In genomic region chr9:129239946-129240490, GRCh38 we compare ENCODE assay signal across 19 cellular contexts.
DNase-seq lines count a peak whose midpoint lies in the region; ATAC-seq and TF ChIP-seq lines count a peak whose summit lies in the region.
"Had no signal": no experiment of that assay in that cellular context is flagged by ENCODE, and none has a peak within 500 bp of the region (broad histone marks: within the 10 kb centered on the region; RNA-seq: fewer than 3 reads in every experiment).

No MANE protein-coding gene starts in this region.

- DNase-seq in activated CD8-positive, alpha-beta T cell treated with anti-CD3 and anti-CD28 coated beads, Interleukin-2, amount 10 ng/mL, durations not matched to agents 7 days and 5 days, result no peak
- no peak for DNase-seq in activated CD8-positive, alpha-beta T cell treated with anti-CD3 and anti-CD28 coated beads for 36 hours
- peak; percentile 20 for DNase-seq in stimulated activated CD4-positive, alpha-beta T cell treated with anti-CD3 and anti-CD28 coated beads, Interleukin-15, amount 100 ng/mL, for 24 hours
- DNase-seq in stimulated activated CD4-positive, alpha-beta T cell treated with anti-CD3 and anti-CD28 coated beads, Interleukin-4, amount 100 ng/mL, for 24 hours, result no peak
- DNase-seq in posterior vena cava (ENCODE audit: low spot score) (peak; percentile 53), A172 (ENCODE audit: low spot score) (no peak), ureter (ENCODE audit: low spot score) (no peak)
- DNase-seq: Calu3; CD8-positive, alpha-beta T cell; GF-D8; GM23248; Karpas-422; NCI-H1105; NCI-H2081; NCI-H774; SHP77 treated with DMSO at 0.1 percent for 48 hours had no signal

- peaks cover 49% of the 10 kb centered on the region for H3K4me1 Mint-ChIP-seq in activated CD8-positive, alpha-beta T cell treated with anti-CD3 and anti-CD28 coated beads, Interleukin-2, amount 10 ng/mL, durations not matched to agents 7 days and 5 days (ENCODE audit: low read depth)
- H3K4me1 Mint-ChIP-seq in activated CD8-positive, alpha-beta T cell treated with anti-CD3 and anti-CD28 coated beads for 36 hours (ENCODE audit: low read depth), result peaks cover 49% of the 10 kb centered on the region

- H3K36me3 Mint-ChIP-seq in activated CD8-positive, alpha-beta T cell treated with anti-CD3 and anti-CD28 coated beads, Interleukin-2, amount 10 ng/mL, durations not matched to agents 7 days and 5 days (ENCODE audit: low read depth), result no peaks in the 10 kb centered on the region
- no peaks in the 10 kb centered on the region for H3K36me3 Mint-ChIP-seq in activated CD8-positive, alpha-beta T cell treated with anti-CD3 and anti-CD28 coated beads for 36 hours (ENCODE audit: low read depth)

- H3K27ac Mint-ChIP-seq in activated CD8-positive, alpha-beta T cell treated with anti-CD3 and anti-CD28 coated beads, Interleukin-2, amount 10 ng/mL, durations not matched to agents 7 days and 5 days, result peak overlapping the region; percentile 25
- no peak overlapping the region for H3K27ac Mint-ChIP-seq in activated CD8-positive, alpha-beta T cell treated with anti-CD3 and anti-CD28 coated beads for 36 hours

- H3K4me3 Mint-ChIP-seq in activated CD8-positive, alpha-beta T cell treated with anti-CD3 and anti-CD28 coated beads, Interleukin-2, amount 10 ng/mL, durations not matched to agents 7 days and 5 days, result no peak overlapping the region
- no peak overlapping the region for H3K4me3 Mint-ChIP-seq in activated CD8-positive, alpha-beta T cell treated with anti-CD3 and anti-CD28 coated beads for 36 hours
- H3K4me3 Mint-ChIP-seq: CD8-positive, alpha-beta T cell had no signal

- CTCF ChIA-PET in activated CD8-positive, alpha-beta T cell treated with anti-CD3 and anti-CD28 coated beads, Interleukin-2, amount 10 ng/mL, durations not matched to agents 7 days and 5 days (lab: Charles Lee), result interaction anchor here (0.7 to 1.1 kb wide), 2 partner anchors 30 to 385 kb away, joined by 3 read pairs; no protein-coding TSS in a partner anchor
- CTCF ChIA-PET in activated CD8-positive, alpha-beta T cell treated with anti-CD3 and anti-CD28 coated beads for 36 hours (lab: Charles Lee), result interaction anchor here (0.7 to 1.3 kb wide), 6 partner anchors 27 to 498 kb away, joined by 3 to 4 read pairs (median 4); partner anchors contain the start of gene IER5L

- no peak for ATAC-seq in activated CD8-positive, alpha-beta T cell treated with anti-CD3 and anti-CD28 coated beads, Interleukin-2, amount 10 ng/mL, durations not matched to agents 7 days and 5 days
- no peak for ATAC-seq in activated CD8-positive, alpha-beta T cell treated with anti-CD3 and anti-CD28 coated beads for 36 hours
- ATAC-seq in GM21360 (IDR thresholded peaks at IDR 0.05; ENCODE audit: unreplicated experiment), result no peak
- ATAC-seq: A549; CD8-positive, alpha-beta T cell; GM12878 had no signal

- H3K27me3 Mint-ChIP-seq in activated CD8-positive, alpha-beta T cell treated with anti-CD3 and anti-CD28 coated beads, Interleukin-2, amount 10 ng/mL, durations not matched to agents 7 days and 5 days (ENCODE audit: low read depth), result no peaks in the 10 kb centered on the region
- H3K27me3 Mint-ChIP-seq in activated CD8-positive, alpha-beta T cell treated with anti-CD3 and anti-CD28 coated beads for 36 hours, result no peaks in the 10 kb centered on the region

- no peak for TF ChIP-seq CTCF in activated CD8-positive, alpha-beta T cell treated with anti-CD3 and anti-CD28 coated beads for 36 hours (IDR thresholded peaks at IDR 0.05)

- H3K9me3 Mint-ChIP-seq in activated CD8-positive, alpha-beta T cell treated with anti-CD3 and anti-CD28 coated beads, Interleukin-2, amount 10 ng/mL, durations not matched to agents 7 days and 5 days (ENCODE audit: insufficient read depth), result no peaks in the 10 kb centered on the region
- peaks cover under 1% of the 10 kb centered on the region for H3K9me3 Mint-ChIP-seq in activated CD8-positive, alpha-beta T cell treated with anti-CD3 and anti-CD28 coated beads for 36 hours
- H3K9me3 Mint-ChIP-seq: CD8-positive, alpha-beta T cell had no signal

- POLR2A ChIA-PET in activated CD8-positive, alpha-beta T cell treated with anti-CD3 and anti-CD28 coated beads, Interleukin-2, amount 10 ng/mL, durations not matched to agents 7 days and 5 days (lab: Charles Lee), result interaction anchor here (0.8 kb wide), 1 partner anchor 62 kb away, joined by 3 read pairs; the partner anchor contains the start of gene IER5L
- POLR2A ChIA-PET in activated CD8-positive, alpha-beta T cell treated with anti-CD3 and anti-CD28 coated beads for 36 hours (lab: Charles Lee), result no interaction called here

- intact Hi-C loops in activated CD8-positive, alpha-beta T cell treated with anti-CD3 and anti-CD28 coated beads for 36 hours (cut with micrococcal nuclease), result no loop called here
- intact Hi-C loops in posterior vena cava (cut with DNase I), result no loop called here

Comparison
In these comparisons a context has a peak if more than half of its experiments do, and no peak if none do; other contexts are left out.
1. DNase-seq: peak in stimulated activated CD4-positive, alpha-beta T cell treated with anti-CD3 and anti-CD28 coated beads, Interleukin-15, amount 100 ng/mL, for 24 hours (single experiment) and posterior vena cava (single experiment); none in activated CD8-positive, alpha-beta T cell treated with anti-CD3 and anti-CD28 coated beads, Interleukin-2, amount 10 ng/mL, durations not matched to agents 7 days and 5 days (single experiment), activated CD8-positive, alpha-beta T cell treated with anti-CD3 and anti-CD28 coated beads for 36 hours (single experiment), stimulated activated CD4-positive, alpha-beta T cell treated with anti-CD3 and anti-CD28 coated beads, Interleukin-4, amount 100 ng/mL, for 24 hours (single experiment), A172 (single experiment) and ureter (single experiment).